1 cellular context compared by ENCODE assay signal in the genomic region with DNA sequence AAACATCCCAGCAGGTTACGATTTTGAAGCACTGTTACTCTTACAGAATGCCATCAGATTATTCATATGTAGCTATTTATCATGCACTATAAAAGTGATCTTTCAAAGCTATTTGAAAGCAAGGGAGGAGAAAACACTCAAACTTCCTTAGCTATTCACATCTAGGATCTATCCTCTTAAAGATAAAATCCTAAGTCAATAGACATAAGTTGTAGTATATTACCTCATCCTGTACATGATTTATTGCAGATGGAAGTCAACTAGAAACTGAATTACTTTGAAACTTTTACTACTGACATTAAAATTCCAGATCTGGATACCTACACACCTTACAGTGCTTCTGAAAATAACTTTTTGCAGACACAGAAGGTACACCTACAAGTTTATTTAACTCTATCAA.
A peak's percentile ranks its signal among the peaks of the same experiment; 100 is the strongest.
TF ChIP-seq lines count a peak whose summit lies in the region.

No MANE protein-coding gene starts in this region.

TF ChIP-seq in HEK293, 187 proteins besides CTCF, POLR2A, EP300 and RAD21 (continued from another document):
- TF ChIP-seq, protein P1, sequence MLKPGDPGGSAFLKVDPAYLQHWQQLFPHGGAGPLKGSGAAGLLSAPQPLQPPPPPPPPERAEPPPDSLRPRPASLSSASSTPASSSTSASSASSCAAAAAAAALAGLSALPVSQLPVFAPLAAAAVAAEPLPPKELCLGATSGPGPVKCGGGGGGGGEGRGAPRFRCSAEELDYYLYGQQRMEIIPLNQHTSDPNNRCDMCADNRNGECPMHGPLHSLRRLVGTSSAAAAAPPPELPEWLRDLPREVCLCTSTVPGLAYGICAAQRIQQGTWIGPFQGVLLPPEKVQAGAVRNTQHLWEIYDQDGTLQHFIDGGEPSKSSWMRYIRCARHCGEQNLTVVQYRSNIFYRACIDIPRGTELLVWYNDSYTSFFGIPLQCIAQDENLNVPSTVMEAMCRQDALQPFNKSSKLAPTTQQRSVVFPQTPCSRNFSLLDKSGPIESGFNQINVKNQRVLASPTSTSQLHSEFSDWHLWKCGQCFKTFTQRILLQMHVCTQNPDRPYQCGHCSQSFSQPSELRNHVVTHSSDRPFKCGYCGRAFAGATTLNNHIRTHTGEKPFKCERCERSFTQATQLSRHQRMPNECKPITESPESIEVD (tag by site-specific recombination; IDR thresholded peaks at IDR 0.05) = peak; percentile 78
- TF ChIP-seq SP2 (tag by site-specific recombination; IDR thresholded peaks at IDR 0.05) (no peak), ZNF843 (tag by site-specific recombination; IDR thresholded peaks at IDR 0.05) (peak; percentile 57; the same call in 1 of the 2 replicates), MZF1 (tag by site-specific recombination; IDR thresholded peaks at IDR 0.05; ENCODE audit: borderline replicate concordance) (no peak), ATF2 (tag by site-specific recombination; IDR thresholded peaks at IDR 0.05; ENCODE audit: low read depth) (0 out of 2 replicates have a peak, but pooled peaks have one; percentile 29), ZNF175 (tag by site-specific recombination; IDR thresholded peaks at IDR 0.05) (no peak), ZNF776 (tag by site-specific recombination; IDR thresholded peaks at IDR 0.05; ENCODE audit: borderline replicate concordance) (no peak), ZNF585B (tag by site-specific recombination; IDR thresholded peaks at IDR 0.05) (no peak)
- TF ChIP-seq, protein P2, sequence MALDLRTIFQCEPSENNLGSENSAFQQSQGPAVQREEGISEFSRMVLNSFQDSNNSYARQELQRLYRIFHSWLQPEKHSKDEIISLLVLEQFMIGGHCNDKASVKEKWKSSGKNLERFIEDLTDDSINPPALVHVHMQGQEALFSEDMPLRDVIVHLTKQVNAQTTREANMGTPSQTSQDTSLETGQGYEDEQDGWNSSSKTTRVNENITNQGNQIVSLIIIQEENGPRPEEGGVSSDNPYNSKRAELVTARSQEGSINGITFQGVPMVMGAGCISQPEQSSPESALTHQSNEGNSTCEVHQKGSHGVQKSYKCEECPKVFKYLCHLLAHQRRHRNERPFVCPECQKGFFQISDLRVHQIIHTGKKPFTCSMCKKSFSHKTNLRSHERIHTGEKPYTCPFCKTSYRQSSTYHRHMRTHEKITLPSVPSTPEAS (tag by site-specific recombination; IDR thresholded peaks at IDR 0.05) = no peak
